In the genomic region with DNA sequence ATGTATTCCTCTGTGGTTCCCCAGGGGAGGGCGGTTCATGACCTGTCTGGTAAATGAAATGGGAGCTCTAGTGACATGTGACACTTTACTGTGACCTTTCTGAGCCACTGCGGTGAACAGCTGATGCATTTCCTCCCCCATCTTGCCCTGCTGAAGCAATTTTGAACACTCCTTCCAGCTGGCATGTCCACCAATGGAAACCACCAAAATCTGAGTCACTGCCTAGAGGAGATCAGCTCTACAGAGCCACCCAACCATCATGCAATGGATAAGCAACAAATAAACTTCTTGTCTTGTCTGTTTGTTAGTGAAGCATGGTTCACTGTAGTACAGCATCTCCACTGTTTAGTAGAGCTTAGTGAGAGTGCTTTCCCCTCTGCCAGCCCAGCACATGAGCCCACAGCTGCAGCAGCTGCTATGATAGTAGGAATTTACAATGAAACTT, we compare ENCODE assay signal across 15 cellular contexts.
A peak's percentile ranks its signal among the peaks of the same experiment; 100 is the strongest.
DNase-seq lines count a peak whose midpoint lies in the region; ATAC-seq and TF ChIP-seq lines count a peak whose summit lies in the region.
"Had no signal": no experiment of that assay in that cellular context is flagged by ENCODE, and none has a peak within 500 bp of the region (broad histone marks: within the 10 kb centered on the region; RNA-seq: fewer than 3 reads in every experiment).

No MANE protein-coding gene starts in this region.

- H3K4me3 ChIP-seq in mammary epithelial cell (replicated peaks in 1 of 3; ENCODE audit: insufficient read depth in 1 of 3, low read depth in 2 of 3, low read length in 3 of 3), result no peak overlapping the region
- H3K4me3 ChIP-seq: SJSA1 had no signal

- H3K27ac ChIP-seq in mammary epithelial cell (ENCODE audit: insufficient read depth, low read depth, low read length), result no peak overlapping the region
- H3K27ac ChIP-seq: SJSA1 had no signal

- no peaks in the 10 kb centered on the region for H3K27me3 ChIP-seq in mammary epithelial cell (ENCODE audit: insufficient read depth, low read length)
- H3K27me3 ChIP-seq: SJSA1 had no signal

- intact Hi-C loops in mammary epithelial cell (cut with micrococcal nuclease), result no loop called here

- H3K4me1 ChIP-seq in mammary epithelial cell (ENCODE audit: insufficient read depth, low read length), result no peaks in the 10 kb centered on the region
- H3K4me1 ChIP-seq: SJSA1 had no signal

- CTCF ChIA-PET in mammary epithelial cell (lab: Charles Lee; ENCODE audit: low non-redundant PET), result interaction anchor here (0.6 kb wide), 1 partner anchor 40 kb away, joined by 4 read pairs; no protein-coding TSS in a partner anchor

- H3K79me2 ChIP-seq in mammary epithelial cell (ENCODE audit: insufficient read depth, low read length), result no peaks in the 10 kb centered on the region

- H3K9ac ChIP-seq in mammary epithelial cell (ENCODE audit: insufficient read depth, low read length), result no peak overlapping the region

- dilution Hi-C loops in mammary epithelial cell (cut with HindIII; ENCODE audit: low sequenced_read_pairs), result no loop called here

- no TSS peak for BruUV-seq in mammary epithelial cell (replicated peaks; lab: Mats Ljungman, UMichigan)

- H3K9me3 ChIP-seq in mammary epithelial cell (replicated peaks; ENCODE audit: insufficient read depth, low read length), result no peaks in the 10 kb centered on the region
- H3K9me3 ChIP-seq: SJSA1 had no signal

- 75% methylated on average over 2 of the region's 2 CpGs for WGBS in mammary epithelial cell (ENCODE audit: low coverage, missing lambda C conversion rate)

- ATAC-seq in GM19035 (IDR thresholded peaks at IDR 0.05; ENCODE audit: unreplicated experiment), result no peak

- no peak overlapping the region for H2AFZ ChIP-seq in mammary epithelial cell (ENCODE audit: low read depth, low read length)

- no peaks in the 10 kb centered on the region for H3K36me3 ChIP-seq in mammary epithelial cell (ENCODE audit: insufficient read depth, low read length)
- H3K36me3 ChIP-seq: SJSA1 had no signal

- DNase-seq in AG08396 (ENCODE audit: low spot score), result peak; percentile 62
- peak; percentile 90 for DNase-seq in HT1080 (ENCODE audit: low read depth)
- DNase-seq in mammary epithelial cell, result peak; percentile 46
- peak; percentile 96 for DNase-seq in myocyte (ENCODE audit: low read depth)
- no peak for DNase-seq in NCI-H2196 treated with DMSO at 0.1 percent for 48 hours (lab: John Stamatoyannopoulos, UW; ENCODE audit: unreplicated experiment)
- DNase-seq in cortex of kidney (lab: John Stamatoyannopoulos, UW), result no peak
- DNase-seq in DMS153 treated with DMSO at 0.1 percent for 48 hours (lab: John Stamatoyannopoulos, UW; ENCODE audit: unreplicated experiment), result no peak
- DNase-seq: activated CD4-positive, alpha-beta T cell treated with anti-CD3 and anti-CD28 coated beads for 1 hour; activated naive CD4-positive, alpha-beta T cell treated with Interleukin-2 at 50 U/mL for 16 hours; CD8-positive, alpha-beta memory T cell; islet precursor cell; NCI-H2171; retina had no signal

- no peaks in the 10 kb centered on the region for H4K20me1 ChIP-seq in mammary epithelial cell (ENCODE audit: insufficient read depth, low read length)

- no peak overlapping the region for H3K4me2 ChIP-seq in mammary epithelial cell (ENCODE audit: insufficient read depth, low read depth, low read length)

- in situ Hi-C loops in mammary epithelial cell (cut with MboI; ENCODE audit: low sequenced_read_pairs in 2 of 2), result no loop called here

- no peak for TF ChIP-seq CTCF in mammary epithelial cell (conservative IDR thresholded peaks at IDR 0.05 in 1 of 2, IDR thresholded peaks at IDR 0.05 in 1 of 2; ENCODE audit: extremely low read depth in 1 of 2, insufficient read depth in 1 of 2, low read depth in 1 of 2, low read length in 2 of 2)

Comparison
In these comparisons a context has a peak if more than half of its experiments do, and no peak if none do; other contexts are left out.
1. DNase-seq: peak in AG08396 (single experiment), HT1080 (single experiment), mammary epithelial cell (single experiment) and myocyte (single experiment); none in NCI-H2196 treated with DMSO at 0.1 percent for 48 hours (single experiment), cortex of kidney (single experiment) and DMS153 treated with DMSO at 0.1 percent for 48 hours (single experiment).